ENCODE assay signal across 8 cellular contexts in genomic region chr19:53333071-53333465, GRCh38. TPM values are rescaled to one million over a fixed set of nuclear protein-coding genes. Genes with fewer than 3 reads are reported as not detected.
A peak's percentile ranks its signal among the peaks of the same experiment; 100 is the strongest.
DNase-seq lines count a peak whose midpoint lies in the region; ATAC-seq and TF ChIP-seq lines count a peak whose summit lies in the region.

No MANE protein-coding gene starts in this region.

- TF ChIP-seq EP300 in esophagus muscularis mucosa (IDR thresholded peaks at IDR 0.05): no peak

- intact Hi-C loops in esophagus muscularis mucosa (cut with DNase I): loop anchor here (10.0 kb wide), 2 partner anchors 78 to 138 kb away; partner anchors contain the start of genes VN1R2, ZNF665 and ZNF677
- intact Hi-C loops in uterus (cut with DNase I; ENCODE audit: low total_unique reads): no loop called here

- POLR2A ChIA-PET in activated CD4-positive, alpha-beta memory T cell treated with anti-CD3 and anti-CD28 coated beads, Interleukin-2, amount 10 ng/mL, durations not matched to agents 7 days and 5 days (lab: Charles Lee): interaction anchor here (0.6 to 1.4 kb wide), 4 partner anchors 28 to 188 kb away, joined by 4 to 5 read pairs (median 4); partner anchors contain the start of gene ZNF765

- 1% methylated on average over 14 of the region's 14 CpGs for WGBS in esophagus muscularis mucosa

- H3K9ac ChIP-seq in HUES6 (ENCODE audit: low read length): peak overlapping the region; percentile 13

- TF ChIP-seq POLR2A in esophagus muscularis mucosa (IDR thresholded peaks at IDR 0.05; ENCODE audit: low read depth) (no peak), uterus (IDR thresholded peaks at IDR 0.05) (no peak)

- H3K9me3 ChIP-seq in HUES6 (ENCODE audit: control insufficient read depth, insufficient read depth, low read depth, low read length): peaks cover 6% of the 10 kb centered on the region; the same call in 1 of the 2 replicates
- peaks cover 0 to 6% (median 2%) of the 10 kb centered on the region in 4 donors for H3K9me3 ChIP-seq in esophagus muscularis mucosa
- no peaks in the 10 kb centered on the region for H3K9me3 ChIP-seq in uterus

- H3K4me3 ChIP-seq in HUES6 (ENCODE audit: low read depth, low read length): peak overlapping the region; percentile 66
- H3K4me3 ChIP-seq in esophagus muscularis mucosa: peak overlapping the region; percentile 69 to 77 (median 70)
- peak overlapping the region; percentile 60 to 77 for H3K4me3 ChIP-seq in uterus

- ATAC-seq in GM18502 (IDR thresholded peaks at IDR 0.05; ENCODE audit: poor library complexity, unreplicated experiment) (peak; percentile 21), HG02623 (IDR thresholded peaks at IDR 0.05; ENCODE audit: unreplicated experiment) (no peak), HG03521 (IDR thresholded peaks at IDR 0.05; ENCODE audit: unreplicated experiment) (no peak)

- H3K27me3 Mint-ChIP-seq in activated CD4-positive, alpha-beta memory T cell treated with anti-CD3 and anti-CD28 coated beads, Interleukin-2, amount 10 ng/mL, durations not matched to agents 7 days and 5 days: no peaks in the 10 kb centered on the region
- H3K27me3 Mint-ChIP-seq in nephron (ENCODE audit: low read depth): peaks cover 5% of the 10 kb centered on the region

- peaks cover 19% of the 10 kb centered on the region for H3K4me1 Mint-ChIP-seq in activated CD4-positive, alpha-beta memory T cell treated with anti-CD3 and anti-CD28 coated beads, Interleukin-2, amount 10 ng/mL, durations not matched to agents 7 days and 5 days
- H3K4me1 Mint-ChIP-seq in nephron: peaks cover 10% of the 10 kb centered on the region

- CTCF ChIA-PET in activated CD4-positive, alpha-beta memory T cell treated with anti-CD3 and anti-CD28 coated beads, Interleukin-2, amount 10 ng/mL, durations not matched to agents 7 days and 5 days (lab: Charles Lee): no interaction called here

- no peak overlapping the region; the same call in 1 of the 2 replicates for H3K27ac ChIP-seq in HUES6 (ENCODE audit: low read depth, low read length)
- H3K27ac ChIP-seq in esophagus muscularis mucosa (replicated peaks in 1 of 4): peak overlapping the region; percentile 73 to 85 (median 79)
- H3K27ac ChIP-seq in uterus: peak overlapping the region; percentile 79 to 88

- H3K27me3 ChIP-seq in HUES6 (ENCODE audit: control insufficient read depth, insufficient read depth, low read length): no peaks in the 10 kb centered on the region
- peaks cover 0 to 11% (median 0%) of the 10 kb centered on the region in 4 donors for H3K27me3 ChIP-seq in esophagus muscularis mucosa
- H3K27me3 ChIP-seq in uterus: no peaks in the 10 kb centered on the region

- peaks cover 39% of the 10 kb centered on the region for H3K9me3 Mint-ChIP-seq in activated CD4-positive, alpha-beta memory T cell treated with anti-CD3 and anti-CD28 coated beads, Interleukin-2, amount 10 ng/mL, durations not matched to agents 7 days and 5 days
- peaks cover 24% of the 10 kb centered on the region for H3K9me3 Mint-ChIP-seq in nephron

- peak overlapping the region; percentile 86 for H3K4me3 Mint-ChIP-seq in activated CD4-positive, alpha-beta memory T cell treated with anti-CD3 and anti-CD28 coated beads, Interleukin-2, amount 10 ng/mL, durations not matched to agents 7 days and 5 days
- H3K4me3 Mint-ChIP-seq in nephron: peak overlapping the region; percentile 89 to 94 (median 92)

- H3K27ac Mint-ChIP-seq in activated CD4-positive, alpha-beta memory T cell treated with anti-CD3 and anti-CD28 coated beads, Interleukin-2, amount 10 ng/mL, durations not matched to agents 7 days and 5 days: peak overlapping the region; percentile 82
- peak overlapping the region; percentile 52 to 84 (median 73) for H3K27ac Mint-ChIP-seq in nephron

- peak; percentile 31 for DNase-seq in activated CD4-positive, alpha-beta memory T cell treated with anti-CD3 and anti-CD28 coated beads, Interleukin-2, amount 10 ng/mL, durations not matched to agents 7 days and 5 days
- peak; percentile 89 for DNase-seq in esophagus muscularis mucosa (ENCODE audit: extremely low spot score)
- DNase-seq in uterus: peak; percentile 41 to 71

- TF ChIP-seq CTCF in esophagus muscularis mucosa (IDR thresholded peaks at IDR 0.05): no peak
- no peak for TF ChIP-seq CTCF in nephron (IDR thresholded peaks at IDR 0.05; ENCODE audit: unreplicated experiment in 3 of 3)
- no peak for TF ChIP-seq CTCF in uterus (IDR thresholded peaks at IDR 0.05)

- peaks cover 43% of the 10 kb centered on the region for H3K36me3 Mint-ChIP-seq in activated CD4-positive, alpha-beta memory T cell treated with anti-CD3 and anti-CD28 coated beads, Interleukin-2, amount 10 ng/mL, durations not matched to agents 7 days and 5 days (ENCODE audit: low read depth)
- H3K36me3 Mint-ChIP-seq in nephron (ENCODE audit: low read depth): peaks cover 19% of the 10 kb centered on the region

- H3K4me1 ChIP-seq in HUES6 (ENCODE audit: control insufficient read depth, insufficient read depth, low read length) (no peaks in the 10 kb centered on the region), esophagus muscularis mucosa (peaks cover 7 to 20% (median 18%) of the 10 kb centered on the region in 4 donors), uterus (no peaks in the 10 kb centered on the region)

- H3K36me3 ChIP-seq in HUES6 (ENCODE audit: control insufficient read depth, insufficient read depth, low read length): peaks cover 4% of the 10 kb centered on the region; the same call in 1 of the 2 replicates
- peaks cover 0 to 8% (median 2%) of the 10 kb centered on the region in 4 donors for H3K36me3 ChIP-seq in esophagus muscularis mucosa
- no peaks in the 10 kb centered on the region for H3K36me3 ChIP-seq in uterus

RNA-seq across cellular contexts. Expression of gene ZNF845, which starts 0.5 kb away (rescaled TPM):
- total RNA-seq in activated CD4-positive, alpha-beta memory T cell treated with anti-CD3 and anti-CD28 coated beads, Interleukin-2, amount 10 ng/mL, durations not matched to agents 7 days and 5 days: 1 to 10 TPM; 9.9 to 10.0 TPM
- total RNA-seq in esophagus muscularis mucosa: 1 to 10 TPM; 4.4 to 6.2 (median 5.9) TPM
- 10 to 100 TPM in 2 of 4 donors, 1 to 10 TPM in 2; 5.0 to 18.0 (median 10.3) TPM for total RNA-seq in uterus

RNA-seq across cellular contexts. Expression of gene ZNF525, which starts 32.4 kb away (rescaled TPM):
- total RNA-seq in activated CD4-positive, alpha-beta memory T cell treated with anti-CD3 and anti-CD28 coated beads, Interleukin-2, amount 10 ng/mL, durations not matched to agents 7 days and 5 days: 10 to 100 TPM; 15.9 to 16.1 TPM
- total RNA-seq in esophagus muscularis mucosa: 10 to 100 TPM in 3 of 4 donors, 1 to 10 TPM in 1; 9.6 to 14.5 (median 12.3) TPM
- total RNA-seq in uterus: 10 to 100 TPM; 15.0 to 25.7 (median 22.3) TPM

Comparison
In these comparisons a context has a peak if more than half of its experiments do, and no peak if none do; other contexts are left out.
1. DNase-seq: peak in every context shown above with its lines; median percentile 89 in esophagus muscularis mucosa; 56 in uterus; 31 in activated CD4-positive, alpha-beta memory T cell treated with anti-CD3 and anti-CD28 coated beads, Interleukin-2, amount 10 ng/mL, durations not matched to agents 7 days and 5 days.